12 cellular contexts compared by ENCODE assay signal in genomic region chr13:69683921-69684663, GRCh38.
DNase-seq lines count a peak whose midpoint lies in the region; ATAC-seq and TF ChIP-seq lines count a peak whose summit lies in the region.
"Had no signal": no experiment of that assay in that cellular context is flagged by ENCODE, and none has a peak within 500 bp of the region (broad histone marks: within the 10 kb centered on the region; RNA-seq: fewer than 3 reads in every experiment).

No MANE protein-coding gene starts in this region.

- no peaks in the 10 kb centered on the region for H4K20me1 ChIP-seq in neural progenitor cell (ENCODE audit: low read depth)

- H3K4me1 ChIP-seq in neural progenitor cell, result no peaks in the 10 kb centered on the region
- H3K4me1 ChIP-seq: upper lobe of right lung had no signal

- H3K27me3 ChIP-seq in neural progenitor cell, result peaks cover 5% of the 10 kb centered on the region
- H3K27me3 ChIP-seq: upper lobe of right lung had no signal

- H3K36me3 ChIP-seq in neural progenitor cell, result no peaks in the 10 kb centered on the region
- H3K36me3 ChIP-seq: upper lobe of right lung had no signal

- H3K36me3 Mint-ChIP-seq in neural progenitor cell, result no peaks in the 10 kb centered on the region

- ATAC-seq in GM19328 (IDR thresholded peaks at IDR 0.05; ENCODE audit: unreplicated experiment), result peak; percentile 49
- ATAC-seq in HG02852 (IDR thresholded peaks at IDR 0.05; ENCODE audit: unreplicated experiment), result peak; percentile 58
- no peak for ATAC-seq in GM18867 (IDR thresholded peaks at IDR 0.05; ENCODE audit: unreplicated experiment)
- no peak for ATAC-seq in GM18520 (IDR thresholded peaks at IDR 0.05; ENCODE audit: unreplicated experiment)
- ATAC-seq: upper lobe of right lung had no signal

- H3K9ac ChIP-seq in neural progenitor cell, result no peak overlapping the region

- peaks cover 3% of the 10 kb centered on the region for H3K27me3 Mint-ChIP-seq in neural progenitor cell (ENCODE audit: insufficient read depth, low read depth)

- peaks cover 33% of the 10 kb centered on the region for H3K4me1 Mint-ChIP-seq in neural progenitor cell

- H3K4me3 ChIP-seq in neural progenitor cell, result no peak overlapping the region
- H3K4me3 ChIP-seq: upper lobe of right lung had no signal

- no peaks in the 10 kb centered on the region for H3K79me2 ChIP-seq in neural progenitor cell (ENCODE audit: low read depth)

- DNase-seq in NCI-H69 (lab: John Stamatoyannopoulos, UW), result peak; percentile 50
- peak; percentile 18 for DNase-seq in neural progenitor cell (ENCODE audit: low spot score)
- no peak for DNase-seq in stimulated activated CD4-positive, alpha-beta T cell treated with anti-CD3 and anti-CD28 coated beads, Interleukin-2, amount 100 ng/mL, for 48 hours
- DNase-seq: anterior cingulate cortex, hypothalamus, NCI-H1105 treated with DMSO at 0.1 percent for 48 hours, upper lobe of right lung had no signal

- H3K27ac Mint-ChIP-seq in neural progenitor cell, result peak overlapping the region; percentile 88
- H3K27ac Mint-ChIP-seq: T-helper 1 cell treated with Interleukin-12 subunit alpha and Interleukin-12 subunit beta and Interleukin-4 antibody, amounts not matched to agents 30 μg/mL and 1 μg/mL, for 36 hours had no signal

- peaks cover 5% of the 10 kb centered on the region for H3F3A ChIP-seq in neural progenitor cell (ENCODE audit: low read depth)

- H2AFZ ChIP-seq in neural progenitor cell (replicated peaks), result no peak overlapping the region

- no peaks in the 10 kb centered on the region for H3K9me3 Mint-ChIP-seq in neural progenitor cell

- H3K4me3 Mint-ChIP-seq in neural progenitor cell, result no peak overlapping the region
- H3K4me3 Mint-ChIP-seq: T-helper 1 cell treated with Interleukin-12 subunit alpha and Interleukin-12 subunit beta and Interleukin-4 antibody, amounts not matched to agents 30 μg/mL and 1 μg/mL, for 36 hours had no signal

- H3K9me3 ChIP-seq in neural progenitor cell (ENCODE audit: low read depth), result no peaks in the 10 kb centered on the region
- H3K9me3 ChIP-seq: upper lobe of right lung had no signal

- no peak overlapping the region for H3K4me2 ChIP-seq in neural progenitor cell

- no peak for TF ChIP-seq CTCF in neural progenitor cell (IDR thresholded peaks at IDR 0.05)

- no peak overlapping the region for H3K27ac ChIP-seq in neural progenitor cell
- H3K27ac ChIP-seq: upper lobe of right lung had no signal

Comparison
In these comparisons a context has a peak if more than half of its experiments do, and no peak if none do; other contexts are left out.
1. ATAC-seq: peak in GM19328 (single experiment) and HG02852 (single experiment); none in GM18867 (single experiment) and GM18520 (single experiment).
2. DNase-seq: peak in NCI-H69 (single experiment) and neural progenitor cell (single experiment); none in stimulated activated CD4-positive, alpha-beta T cell treated with anti-CD3 and anti-CD28 coated beads, Interleukin-2, amount 100 ng/mL, for 48 hours (0 of 2).